In the genomic region with DNA sequence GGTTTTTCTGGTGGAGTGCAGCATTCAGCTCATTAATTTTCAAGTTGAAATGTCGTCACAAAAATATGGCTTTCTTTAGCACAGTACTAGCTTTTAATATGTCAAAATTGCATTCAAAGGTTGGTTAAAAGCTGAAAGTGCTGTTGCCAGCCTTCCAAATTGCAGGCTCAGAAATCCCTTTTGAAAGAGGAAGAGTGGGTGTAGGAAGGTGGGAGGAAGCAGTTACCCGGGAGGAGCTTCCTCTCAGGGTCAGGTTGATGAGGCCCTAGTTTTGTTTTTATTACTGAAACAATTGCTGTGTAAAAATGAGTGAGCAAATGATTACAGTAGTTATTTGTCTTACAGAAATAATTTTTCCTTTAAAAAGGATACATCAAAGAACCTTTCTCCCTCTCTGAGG, we compare ENCODE assay signal across 12 cellular contexts. TPM values are rescaled to one million over a fixed set of nuclear protein-coding genes. Genes with fewer than 3 reads are reported as not detected.
DNase-seq lines count a peak whose midpoint lies in the region; ATAC-seq, FAIRE-seq and TF ChIP-seq lines count a peak whose summit lies in the region.
"Had no signal": no experiment of that assay in that cellular context is flagged by ENCODE, and none has a peak within 500 bp of the region (broad histone marks: within the 10 kb centered on the region; RNA-seq: fewer than 3 reads in every experiment).

No MANE protein-coding gene starts in this region.

- peak overlapping the region; percentile 48 to 91 (median 77) for H3K4me3 Mint-ChIP-seq in CD4-positive, alpha-beta memory T cell
- H3K4me3 Mint-ChIP-seq in IgD-negative memory B cell, result peak overlapping the region in 3 of 4 donors; percentile 55 to 89 (median 84)
- H3K4me3 Mint-ChIP-seq in activated T-helper 2 cell treated with anti-CD3 and anti-CD28 coated beads, Interferon-gamma antibody, Interleukin-2, Interleukin-4, amounts not matched to agents 10 μg/mL and 5 μg/mL and 100 μg/mL, durations not matched to agents 14 hours and 24 hours and 36 hours (ENCODE audit: low read depth), result peak overlapping the region; percentile 42
- H3K4me3 Mint-ChIP-seq in natural killer cell, result peak overlapping the region; percentile 72

- H3K4me3 ChIP-seq in CD4-positive, alpha-beta memory T cell (ENCODE audit: low read length in 2 of 2), result peak overlapping the region; percentile 7 to 21
- H3K4me3 ChIP-seq: sigmoid colon, thoracic aorta had no signal

- H3K36me3 ChIP-seq in CD4-positive, alpha-beta memory T cell (ENCODE audit: insufficient read depth, low read length), result no peaks in the 10 kb centered on the region
- H3K36me3 ChIP-seq: sigmoid colon, thoracic aorta had no signal

- H3K27me3 ChIP-seq in CD4-positive, alpha-beta memory T cell (ENCODE audit: insufficient read depth, low read length), result no peaks in the 10 kb centered on the region
- H3K27me3 ChIP-seq: sigmoid colon had no signal

- peaks cover 12 to 25% (median 18%) of the 10 kb centered on the region in 4 donors for H3K4me1 Mint-ChIP-seq in CD4-positive, alpha-beta memory T cell
- peaks cover 26 to 37% (median 36%) of the 10 kb centered on the region in 3 donors for H3K4me1 Mint-ChIP-seq in IgD-negative memory B cell
- H3K4me1 Mint-ChIP-seq in activated T-helper 2 cell treated with anti-CD3 and anti-CD28 coated beads, Interferon-gamma antibody, Interleukin-2, Interleukin-4, amounts not matched to agents 10 μg/mL and 5 μg/mL and 100 μg/mL, durations not matched to agents 14 hours and 24 hours and 36 hours (ENCODE audit: low read depth), result peaks cover 33% of the 10 kb centered on the region
- H3K4me1 Mint-ChIP-seq in natural killer cell, result peaks cover 44 to 47% of the 10 kb centered on the region in 2 donors

- H3K27ac ChIP-seq in CD4-positive, alpha-beta memory T cell (ENCODE audit: low read depth, low read length), result peak overlapping the region; percentile 7
- H3K27ac ChIP-seq: thoracic aorta had no signal

- ATAC-seq in natural killer cell (no peak), GM21786 (IDR thresholded peaks at IDR 0.05; ENCODE audit: unreplicated experiment) (no peak)

- intact Hi-C loops in CD4-positive, alpha-beta memory T cell (cut with micrococcal nuclease), result no loop called here
- intact Hi-C loops in activated T-helper 2 cell treated with anti-CD3 and anti-CD28 coated beads, Interferon-gamma antibody, Interleukin-2, Interleukin-4, amounts not matched to agents 10 μg/mL and 5 μg/mL and 100 μg/mL, durations not matched to agents 14 hours and 24 hours and 36 hours (cut with micrococcal nuclease), result loop anchor here (5.0 to 10.0 kb wide), 2 partner anchors 57 to 65 kb away; no protein-coding TSS in a partner anchor
- intact Hi-C loops in natural killer cell (cut with micrococcal nuclease), result no loop called here

- H3K36me3 Mint-ChIP-seq in CD4-positive, alpha-beta memory T cell, result peaks cover 6 to 7% of the 10 kb centered on the region in 2 donors
- H3K36me3 Mint-ChIP-seq in IgD-negative memory B cell (peaks cover 6% of the 10 kb centered on the region), natural killer cell (no peaks in the 10 kb centered on the region)
- peaks cover 30% of the 10 kb centered on the region for H3K36me3 Mint-ChIP-seq in activated T-helper 2 cell treated with anti-CD3 and anti-CD28 coated beads, Interferon-gamma antibody, Interleukin-2, Interleukin-4, amounts not matched to agents 10 μg/mL and 5 μg/mL and 100 μg/mL, durations not matched to agents 14 hours and 24 hours and 36 hours (ENCODE audit: low read depth)

- peaks cover 0 to 1% (median 0%) of the 10 kb centered on the region in 8 donors for H3K9me3 Mint-ChIP-seq in CD4-positive, alpha-beta memory T cell
- no peaks in the 10 kb centered on the region for H3K9me3 Mint-ChIP-seq in IgD-negative memory B cell
- no peaks in the 10 kb centered on the region for H3K9me3 Mint-ChIP-seq in activated T-helper 2 cell treated with anti-CD3 and anti-CD28 coated beads, Interferon-gamma antibody, Interleukin-2, Interleukin-4, amounts not matched to agents 10 μg/mL and 5 μg/mL and 100 μg/mL, durations not matched to agents 14 hours and 24 hours and 36 hours
- no peaks in the 10 kb centered on the region for H3K9me3 Mint-ChIP-seq in natural killer cell

- TF ChIP-seq CTCF in natural killer cell (IDR thresholded peaks at IDR 0.05), result no peak

- no peak for FAIRE-seq in urothelium cell line (lab: Jason Lieb, UNC)
- FAIRE-seq: G401.6, keratinocyte had no signal

- H3K27me3 Mint-ChIP-seq in CD4-positive, alpha-beta memory T cell, result no peaks in the 10 kb centered on the region
- H3K27me3 Mint-ChIP-seq in IgD-negative memory B cell (no peaks in the 10 kb centered on the region), natural killer cell (ENCODE audit: low read depth in 2 of 2) (no peaks in the 10 kb centered on the region)
- no peaks in the 10 kb centered on the region for H3K27me3 Mint-ChIP-seq in activated T-helper 2 cell treated with anti-CD3 and anti-CD28 coated beads, Interferon-gamma antibody, Interleukin-2, Interleukin-4, amounts not matched to agents 10 μg/mL and 5 μg/mL and 100 μg/mL, durations not matched to agents 14 hours and 24 hours and 36 hours (ENCODE audit: low read depth)

- no peaks in the 10 kb centered on the region for H3K9me3 ChIP-seq in CD4-positive, alpha-beta memory T cell (ENCODE audit: control insufficient read depth in 1 of 2, low read length in 2 of 2)
- H3K9me3 ChIP-seq: sigmoid colon, thoracic aorta had no signal

- H3K4me1 ChIP-seq in CD4-positive, alpha-beta memory T cell (ENCODE audit: insufficient read depth, low read length), result peaks cover 52% of the 10 kb centered on the region

- CTCF ChIA-PET in CD4-positive, alpha-beta memory T cell (lab: Charles Lee; ENCODE audit: partially characterized antibody), result interaction anchor here (0.5 to 4.3 kb wide), 7 partner anchors 9 to 1866 kb away, joined by 3 to 22 read pairs (median 4); no protein-coding TSS in a partner anchor

- POLR2A ChIA-PET in CD4-positive, alpha-beta memory T cell (lab: Charles Lee; ENCODE audit: partially characterized antibody), result interaction anchor here (0.9 to 1.8 kb wide), 4 partner anchors 10 to 42 kb away, joined by 3 to 10 read pairs (median 4); partner anchors contain the start of gene SEC14L1

- DNase-seq in CD4-positive, alpha-beta memory T cell, result peak in 1 of 5 donors; percentile 10
- DNase-seq in activated T-helper 2 cell treated with anti-CD3 and anti-CD28 coated beads, Interferon-gamma antibody, Interleukin-2, Interleukin-4, amounts not matched to agents 10 μg/mL and 5 μg/mL and 100 μg/mL, durations not matched to agents 14 hours and 24 hours and 36 hours (ENCODE audit: low spot score), result no peak
- DNase-seq in natural killer cell, result no peak
- DNase-seq in NCI-H510A treated with DMSO at 0.1 percent for 48 hours (lab: John Stamatoyannopoulos, UW), result no peak
- DNase-seq in hippocampal formation (lab: John Stamatoyannopoulos, UW), result no peak
- no peak for DNase-seq in urothelium cell line (ENCODE audit: low spot score)
- DNase-seq: sigmoid colon had no signal

- peak overlapping the region in 6 of 7 donors; percentile 92 to 96 (median 94) for H3K27ac Mint-ChIP-seq in CD4-positive, alpha-beta memory T cell
- peak overlapping the region; percentile 2 to 51 (median 41) for H3K27ac Mint-ChIP-seq in IgD-negative memory B cell
- H3K27ac Mint-ChIP-seq in activated T-helper 2 cell treated with anti-CD3 and anti-CD28 coated beads, Interferon-gamma antibody, Interleukin-2, Interleukin-4, amounts not matched to agents 10 μg/mL and 5 μg/mL and 100 μg/mL, durations not matched to agents 14 hours and 24 hours and 36 hours, result peak overlapping the region; percentile 82
- H3K27ac Mint-ChIP-seq in natural killer cell, result peak overlapping the region; percentile 74 to 83

RNA-seq across cellular contexts. Expression of gene SEC14L1, which starts 41.4 kb away (rescaled TPM):
- total RNA-seq in CD4-positive, alpha-beta memory T cell, result 10 to 100 TPM; 35.0 to 35.5 TPM
- polyA plus RNA-seq in CD4-positive, alpha-beta memory T cell, result 10 to 100 TPM in 1 of 2 donors, 1 to 10 TPM in 1; 8.9 to 16.8 TPM
- 44.4 TPM for polyA plus RNA-seq in IgD-negative memory B cell
- total RNA-seq in activated T-helper 2 cell treated with anti-CD3 and anti-CD28 coated beads, Interferon-gamma antibody, Interleukin-2, Interleukin-4, amounts not matched to agents 10 μg/mL and 5 μg/mL and 100 μg/mL, durations not matched to agents 14 hours and 24 hours and 36 hours, result 90.5 and 92.2 TPM in 2 replicates
- 100 to 1,000 TPM; 129 to 160 (median 129) TPM for total RNA-seq in natural killer cell

Comparison
In these comparisons a context has a peak if more than half of its experiments do, and no peak if none do; other contexts are left out.
1. H3K27ac Mint-ChIP-seq: peak in every context shown above with its lines; median percentile 94 in CD4-positive, alpha-beta memory T cell; 82 in activated T-helper 2 cell treated with anti-CD3 and anti-CD28 coated beads, Interferon-gamma antibody, Interleukin-2, Interleukin-4, amounts not matched to agents 10 μg/mL and 5 μg/mL and 100 μg/mL, durations not matched to agents 14 hours and 24 hours and 36 hours; 78 in natural killer cell; 41 in IgD-negative memory B cell.